Comparison of ENCODE assay signal across 1 cellular context in genomic region chr20:50274570-50275430, GRCh38.
TF ChIP-seq lines count a peak whose summit lies in the region.

No MANE protein-coding gene starts in this region.

TF ChIP-seq in HepG2, 621 proteins besides CTCF, POLR2A, EP300 and RAD21 (continued from another document and continues in another):
- TF ChIP-seq, protein P1, sequence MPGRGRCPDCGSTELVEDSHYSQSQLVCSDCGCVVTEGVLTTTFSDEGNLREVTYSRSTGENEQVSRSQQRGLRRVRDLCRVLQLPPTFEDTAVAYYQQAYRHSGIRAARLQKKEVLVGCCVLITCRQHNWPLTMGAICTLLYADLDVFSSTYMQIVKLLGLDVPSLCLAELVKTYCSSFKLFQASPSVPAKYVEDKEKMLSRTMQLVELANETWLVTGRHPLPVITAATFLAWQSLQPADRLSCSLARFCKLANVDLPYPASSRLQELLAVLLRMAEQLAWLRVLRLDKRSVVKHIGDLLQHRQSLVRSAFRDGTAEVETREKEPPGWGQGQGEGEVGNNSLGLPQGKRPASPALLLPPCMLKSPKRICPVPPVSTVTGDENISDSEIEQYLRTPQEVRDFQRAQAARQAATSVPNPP (CRISPR knock-in tag; IDR thresholded peaks at IDR 0.05), result no peak
- TF ChIP-seq U2AF2 (IDR thresholded peaks at IDR 0.05; ENCODE audit: low read depth, low read length) (0 out of 2 replicates have a peak, but pooled peaks have one; percentile 24), ATAD3A (CRISPR knock-in tag; IDR thresholded peaks at IDR 0.05) (no peak), ZNF75D (CRISPR knock-in tag; IDR thresholded peaks at IDR 0.05; ENCODE audit: borderline replicate concordance) (no peak), ZFX (CRISPR knock-in tag; IDR thresholded peaks at IDR 0.05; ENCODE audit: low read depth) (peak; percentile 95), DNMT1 (CRISPR knock-in tag; IDR thresholded peaks at IDR 0.05) (peak; percentile 82; the same call in 1 of the 2 replicates), ZBTB8A (CRISPR knock-in tag; IDR thresholded peaks at IDR 0.05; ENCODE audit: borderline replicate concordance, low read depth) (0 out of 2 replicates have a peak, but pooled peaks have one; percentile 35), ZNF713 (CRISPR knock-in tag; IDR thresholded peaks at IDR 0.05) (peak; percentile 89; the same call in 1 of the 2 replicates), ZNF501 (CRISPR knock-in tag; IDR thresholded peaks at IDR 0.05) (peak; percentile 77; the same call in 1 of the 2 replicates), DPF2 (CRISPR knock-in tag; IDR thresholded peaks at IDR 0.05; ENCODE audit: borderline replicate concordance, low read depth) (peak; percentile 96), ATF7 (IDR thresholded peaks at IDR 0.05) (no peak), ATF7 (CRISPR knock-in tag; IDR thresholded peaks at IDR 0.05) (peak; percentile 72), ZNF468 (CRISPR knock-in tag; IDR thresholded peaks at IDR 0.05) (no peak), ZFYVE20 (CRISPR knock-in tag; IDR thresholded peaks at IDR 0.05; ENCODE audit: borderline replicate concordance, low read depth) (no peak), LBX2 (CRISPR knock-in tag; IDR thresholded peaks at IDR 0.05; ENCODE audit: borderline replicate concordance) (no peak; the same call in 1 of the 2 replicates), GZF1 (CRISPR knock-in tag; IDR thresholded peaks at IDR 0.05) (peak; percentile 79; the same call in 1 of the 2 replicates), ZFP37 (CRISPR knock-in tag; IDR thresholded peaks at IDR 0.05; ENCODE audit: borderline replicate concordance) (no peak), CENPT (CRISPR knock-in tag; IDR thresholded peaks at IDR 0.05; ENCODE audit: low read depth) (no peak), ZNF878 (CRISPR knock-in tag; IDR thresholded peaks at IDR 0.05) (no peak), SCMH1 (CRISPR knock-in tag; IDR thresholded peaks at IDR 0.05; ENCODE audit: borderline replicate concordance) (no peak), ZNF143 (CRISPR knock-in tag; IDR thresholded peaks at IDR 0.05) (no peak; the same call in 1 of the 2 replicates), ZNF207 (IDR thresholded peaks at IDR 0.05; ENCODE audit: borderline replicate concordance) (no peak), ONECUT2 (CRISPR knock-in tag; IDR thresholded peaks at IDR 0.05) (no peak), BCL3 (CRISPR knock-in tag; IDR thresholded peaks at IDR 0.05) (peak; percentile 95), ZSCAN5A (CRISPR knock-in tag; IDR thresholded peaks at IDR 0.05; ENCODE audit: borderline replicate concordance) (no peak), ZFP36 (IDR thresholded peaks at IDR 0.05; ENCODE audit: borderline replicate concordance, low read depth, low read length, partially characterized antibody) (no peak), ZNF276 (CRISPR knock-in tag; IDR thresholded peaks at IDR 0.05; ENCODE audit: low read depth) (peak; percentile 66), ZNF431 (CRISPR knock-in tag; IDR thresholded peaks at IDR 0.05; ENCODE audit: borderline replicate concordance, low read depth) (peak; percentile 83; the same call in 1 of the 2 replicates), TEAD3 (CRISPR knock-in tag; optimal IDR thresholded peaks at IDR 0.05; ENCODE audit: borderline replicate concordance) (peak; percentile 92), PHF5A (CRISPR knock-in tag; IDR thresholded peaks at IDR 0.05; ENCODE audit: low read depth, unreplicated experiment) (peak; percentile 93), SMC3 (IDR thresholded peaks at IDR 0.05; ENCODE audit: low read length) (no peak), ZNF136 (CRISPR knock-in tag; IDR thresholded peaks at IDR 0.05; ENCODE audit: low read depth) (no peak), BORCS8-MEF2B (CRISPR knock-in tag; IDR thresholded peaks at IDR 0.05) (no peak), STAG1 (CRISPR knock-in tag; IDR thresholded peaks at IDR 0.05) (peak; percentile 35), MYNN (CRISPR knock-in tag; IDR thresholded peaks at IDR 0.05; ENCODE audit: low read depth) (peak; percentile 53; the same call in 1 of the 2 replicates), ZNF616 (CRISPR knock-in tag; IDR thresholded peaks at IDR 0.05; ENCODE audit: low read depth) (no peak; the same call in 1 of the 2 replicates), ZNF451 (CRISPR knock-in tag; IDR thresholded peaks at IDR 0.05) (peak; percentile 97)
- TF ChIP-seq, protein P2, sequence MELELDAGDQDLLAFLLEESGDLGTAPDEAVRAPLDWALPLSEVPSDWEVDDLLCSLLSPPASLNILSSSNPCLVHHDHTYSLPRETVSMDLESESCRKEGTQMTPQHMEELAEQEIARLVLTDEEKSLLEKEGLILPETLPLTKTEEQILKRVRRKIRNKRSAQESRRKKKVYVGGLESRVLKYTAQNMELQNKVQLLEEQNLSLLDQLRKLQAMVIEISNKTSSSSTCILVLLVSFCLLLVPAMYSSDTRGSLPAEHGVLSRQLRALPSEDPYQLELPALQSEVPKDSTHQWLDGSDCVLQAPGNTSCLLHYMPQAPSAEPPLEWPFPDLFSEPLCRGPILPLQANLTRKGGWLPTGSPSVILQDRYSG (CRISPR knock-in tag; IDR thresholded peaks at IDR 0.05), result no peak
- TF ChIP-seq, protein P3, sequence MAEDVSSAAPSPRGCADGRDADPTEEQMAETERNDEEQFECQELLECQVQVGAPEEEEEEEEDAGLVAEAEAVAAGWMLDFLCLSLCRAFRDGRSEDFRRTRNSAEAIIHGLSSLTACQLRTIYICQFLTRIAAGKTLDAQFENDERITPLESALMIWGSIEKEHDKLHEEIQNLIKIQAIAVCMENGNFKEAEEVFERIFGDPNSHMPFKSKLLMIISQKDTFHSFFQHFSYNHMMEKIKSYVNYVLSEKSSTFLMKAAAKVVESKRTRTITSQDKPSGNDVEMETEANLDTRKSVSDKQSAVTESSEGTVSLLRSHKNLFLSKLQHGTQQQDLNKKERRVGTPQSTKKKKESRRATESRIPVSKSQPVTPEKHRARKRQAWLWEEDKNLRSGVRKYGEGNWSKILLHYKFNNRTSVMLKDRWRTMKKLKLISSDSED (CRISPR knock-in tag; IDR thresholded peaks at IDR 0.05), result no peak
- TF ChIP-seq, protein P4, sequence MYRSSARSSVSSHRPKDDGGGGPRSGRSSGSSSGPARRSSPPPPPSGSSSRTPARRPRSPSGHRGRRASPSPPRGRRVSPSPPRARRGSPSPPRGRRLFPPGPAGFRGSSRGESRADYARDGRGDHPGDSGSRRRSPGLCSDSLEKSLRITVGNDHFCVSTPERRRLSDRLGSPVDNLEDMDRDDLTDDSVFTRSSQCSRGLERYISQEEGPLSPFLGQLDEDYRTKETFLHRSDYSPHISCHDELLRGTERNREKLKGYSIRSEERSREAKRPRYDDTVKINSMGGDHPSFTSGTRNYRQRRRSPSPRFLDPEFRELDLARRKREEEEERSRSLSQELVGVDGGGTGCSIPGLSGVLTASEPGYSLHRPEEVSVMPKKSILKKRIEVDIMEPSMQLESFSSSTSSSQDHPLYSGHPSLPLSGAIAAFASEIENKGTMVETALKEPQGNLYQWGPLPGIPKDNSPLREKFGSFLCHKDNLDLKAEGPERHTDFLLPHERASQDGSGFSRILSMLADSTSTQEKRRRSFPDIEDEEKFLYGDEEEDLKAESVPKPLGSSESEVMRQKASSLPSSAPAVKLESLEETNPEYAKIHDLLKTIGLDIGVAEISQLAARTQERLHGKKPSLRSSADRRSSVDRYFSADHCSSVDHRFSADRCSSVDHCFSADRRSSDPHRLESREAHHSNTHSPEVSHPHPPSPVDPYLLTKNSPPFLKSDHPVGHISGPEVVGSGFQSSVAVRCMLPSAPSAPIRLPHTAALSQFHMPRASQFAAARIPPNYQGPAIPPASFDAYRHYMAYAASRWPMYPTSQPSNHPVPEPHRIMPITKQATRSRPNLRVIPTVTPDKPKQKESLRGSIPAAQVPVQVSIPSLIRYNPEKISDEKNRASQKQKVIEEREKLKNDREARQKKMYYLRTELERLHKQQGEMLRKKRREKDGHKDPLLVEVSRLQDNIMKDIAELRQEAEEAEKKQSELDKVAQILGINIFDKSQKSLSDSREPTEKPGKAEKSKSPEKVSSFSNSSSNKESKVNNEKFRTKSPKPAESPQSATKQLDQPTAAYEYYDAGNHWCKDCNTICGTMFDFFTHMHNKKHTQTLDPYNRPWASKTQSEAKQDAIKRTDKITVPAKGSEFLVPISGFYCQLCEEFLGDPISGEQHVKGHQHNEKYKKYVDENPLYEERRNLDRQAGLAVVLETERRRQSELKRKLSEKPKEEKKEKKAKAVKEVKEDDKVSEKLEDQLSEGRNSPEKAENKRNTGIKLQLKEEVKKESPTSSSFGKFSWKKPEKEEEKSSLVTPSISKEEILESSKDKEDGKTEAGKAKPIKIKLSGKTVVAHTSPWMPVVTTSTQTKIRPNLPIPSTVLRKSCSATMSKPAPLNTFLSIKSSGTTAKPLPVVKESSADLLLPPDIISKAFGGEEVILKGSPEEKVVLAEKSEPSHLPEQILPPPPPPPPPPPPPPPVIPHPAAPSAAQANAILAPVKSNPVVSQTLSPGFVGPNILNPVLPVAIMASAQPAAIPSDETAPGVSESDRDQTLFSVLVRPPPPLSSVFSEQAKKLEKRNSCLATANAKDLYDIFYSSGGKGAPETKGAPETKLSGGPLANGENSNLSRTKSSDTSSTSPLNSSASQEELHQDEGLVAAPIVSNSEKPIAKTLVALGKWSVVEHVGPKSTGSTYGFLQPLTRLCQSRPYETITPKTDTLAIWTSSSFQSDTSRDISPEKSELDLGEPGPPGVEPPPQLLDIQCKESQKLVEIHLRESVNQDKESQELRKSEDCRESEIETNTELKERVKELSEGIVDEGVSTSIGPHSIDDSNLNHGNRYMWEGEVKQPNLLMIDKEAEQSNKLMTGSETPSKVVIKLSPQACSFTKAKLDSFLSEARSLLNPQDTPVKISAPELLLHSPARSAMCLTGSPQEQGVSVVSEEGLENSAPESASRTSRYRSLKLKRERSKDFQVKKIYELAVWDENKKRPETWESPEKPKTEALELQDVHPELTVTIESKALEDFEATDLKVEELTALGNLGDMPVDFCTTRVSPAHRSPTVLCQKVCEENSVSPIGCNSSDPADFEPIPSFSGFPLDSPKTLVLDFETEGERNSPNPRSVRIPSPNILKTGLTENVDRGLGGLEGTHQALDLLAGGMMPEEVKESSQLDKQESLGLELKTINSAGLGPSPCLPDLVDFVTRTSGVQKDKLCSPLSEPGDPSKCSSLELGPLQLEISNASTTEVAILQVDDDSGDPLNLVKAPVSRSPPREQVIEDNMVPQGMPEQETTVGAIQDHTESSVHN (CRISPR knock-in tag; IDR thresholded peaks at IDR 0.05), result no peak
- TF ChIP-seq, protein P5, sequence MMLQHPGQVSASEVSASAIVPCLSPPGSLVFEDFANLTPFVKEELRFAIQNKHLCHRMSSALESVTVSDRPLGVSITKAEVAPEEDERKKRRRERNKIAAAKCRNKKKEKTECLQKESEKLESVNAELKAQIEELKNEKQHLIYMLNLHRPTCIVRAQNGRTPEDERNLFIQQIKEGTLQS (CRISPR knock-in tag; IDR thresholded peaks at IDR 0.05), result peak; percentile 42; the same call in 1 of the 2 replicates
- TF ChIP-seq, protein P6, sequence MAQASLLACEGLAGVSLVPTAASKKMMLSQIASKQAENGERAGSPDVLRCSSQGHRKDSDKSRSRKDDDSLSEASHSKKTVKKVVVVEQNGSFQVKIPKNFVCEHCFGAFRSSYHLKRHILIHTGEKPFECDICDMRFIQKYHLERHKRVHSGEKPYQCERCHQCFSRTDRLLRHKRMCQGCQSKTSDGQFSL (CRISPR knock-in tag; IDR thresholded peaks at IDR 0.05), result no peak; the same call in 1 of the 2 replicates
- TF ChIP-seq, protein P7, sequence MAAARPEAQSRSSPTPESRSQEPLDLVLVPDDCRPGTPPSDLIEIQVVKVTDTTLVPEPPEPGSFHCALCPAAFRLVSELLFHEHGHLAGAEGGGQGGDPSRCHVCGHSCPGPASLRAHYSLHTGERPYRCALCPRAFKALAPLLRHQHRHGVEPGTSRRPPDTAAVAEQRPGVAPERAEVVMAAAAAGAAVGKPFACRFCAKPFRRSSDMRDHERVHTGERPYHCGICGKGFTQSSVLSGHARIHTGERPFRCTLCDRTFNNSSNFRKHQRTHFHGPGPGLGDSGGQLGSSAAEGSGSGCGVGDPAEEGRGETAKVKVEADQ (CRISPR knock-in tag; IDR thresholded peaks at IDR 0.05; ENCODE audit: borderline replicate concordance), result peak; percentile 80
- TF ChIP-seq, protein P8, sequence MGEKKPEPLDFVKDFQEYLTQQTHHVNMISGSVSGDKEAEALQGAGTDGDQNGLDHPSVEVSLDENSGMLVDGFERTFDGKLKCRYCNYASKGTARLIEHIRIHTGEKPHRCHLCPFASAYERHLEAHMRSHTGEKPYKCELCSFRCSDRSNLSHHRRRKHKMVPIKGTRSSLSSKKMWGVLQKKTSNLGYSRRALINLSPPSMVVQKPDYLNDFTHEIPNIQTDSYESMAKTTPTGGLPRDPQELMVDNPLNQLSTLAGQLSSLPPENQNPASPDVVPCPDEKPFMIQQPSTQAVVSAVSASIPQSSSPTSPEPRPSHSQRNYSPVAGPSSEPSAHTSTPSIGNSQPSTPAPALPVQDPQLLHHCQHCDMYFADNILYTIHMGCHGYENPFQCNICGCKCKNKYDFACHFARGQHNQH (CRISPR knock-in tag; IDR thresholded peaks at IDR 0.05), result peak; percentile 98
